ENCODE assay signal across 14 cellular contexts in the genomic region with DNA sequence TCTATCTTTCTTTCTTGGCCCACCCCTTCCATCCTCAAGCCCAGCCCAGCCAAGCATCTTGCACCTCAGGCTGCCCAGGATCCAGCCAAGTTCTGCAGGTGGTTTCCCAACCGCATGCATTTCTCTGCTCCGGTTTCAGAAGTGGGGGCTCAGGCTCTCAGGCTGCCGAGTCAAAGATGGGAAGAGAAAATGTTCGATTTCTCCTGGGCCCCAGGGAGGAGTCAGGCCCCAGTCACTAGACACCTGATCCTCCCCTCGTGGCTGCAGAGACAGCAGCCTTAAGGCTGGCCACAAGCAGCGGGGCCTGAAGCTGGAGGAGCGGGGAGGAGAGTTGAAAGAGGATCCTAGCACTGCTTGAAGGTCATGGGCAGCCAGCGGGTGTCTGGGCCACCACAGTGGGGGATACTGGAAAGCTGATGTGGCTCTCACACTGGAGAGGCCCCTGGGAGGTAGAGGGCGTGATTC. TPM values are rescaled to one million over a fixed set of nuclear protein-coding genes. Genes with fewer than 3 reads are reported as not detected.
DNase-seq lines count a peak whose midpoint lies in the region; ATAC-seq and TF ChIP-seq lines count a peak whose summit lies in the region.
"Had no signal": no experiment of that assay in that cellular context is flagged by ENCODE, and none has a peak within 500 bp of the region (broad histone marks: within the 10 kb centered on the region; RNA-seq: fewer than 3 reads in every experiment).

No MANE protein-coding gene starts in this region.

- POLR2A ChIA-PET in GM10248 (lab: Yijun Ruan, JAX): no interaction called here

- H3K4me1 Mint-ChIP-seq in memory B cell: peaks cover 3% of the 10 kb centered on the region

- no peak overlapping the region for H3K4me3 Mint-ChIP-seq in memory B cell
- H3K4me3 Mint-ChIP-seq: activated T-cell treated with anti-CD3 and anti-CD28 coated beads, Interleukin-2, amount 50 U/mL, for 4 hours had no signal

- intact Hi-C loops in posterior vena cava (cut with DNase I): no loop called here

- peak; percentile 57 for DNase-seq in GM10248 (ENCODE audit: extremely low spot score)
- peak; percentile 65 for DNase-seq in NCI-H2171 treated with DMSO at 0.1 percent for 48 hours (lab: John Stamatoyannopoulos, UW)
- no peak for DNase-seq in memory B cell (ENCODE audit: low spot score in 2 of 2)
- no peak for DNase-seq in hippocampal formation (lab: John Stamatoyannopoulos, UW)
- no peak for DNase-seq in ACHN
- no peak for DNase-seq in posterior vena cava (ENCODE audit: low spot score)
- DNase-seq in NCI-H2029 treated with DMSO at 0.1 percent for 48 hours (lab: John Stamatoyannopoulos, UW): no peak
- DNase-seq: activated T-cell treated with anti-CD3 and anti-CD28 coated beads, Interleukin-2, amount 50 U/mL, for 4 hours; effector memory CD4-positive, alpha-beta T cell; left lung; NCI-H1092; stimulated activated CD4-positive, alpha-beta T cell treated with anti-CD3 and anti-CD28 coated beads, Interleukin-15, amount 100 ng/mL, for 24 hours; uterus had no signal

- in situ Hi-C loops in ACHN (cut with HindIII; ENCODE audit: low pct_ligation_motif_present, low pct_unique_long_range_greater_than_20kb, low sequenced_read_pairs): no loop called here

- H3K27ac Mint-ChIP-seq in memory B cell: no peak overlapping the region

- ATAC-seq in GM21723 (IDR thresholded peaks at IDR 0.05; ENCODE audit: unreplicated experiment): peak; percentile 59
- ATAC-seq in memory B cell (ENCODE audit: low read depth): peak; percentile 63
- ATAC-seq: activated T-cell treated with anti-CD3 and anti-CD28 coated beads, Interleukin-2, amount 50 U/mL, for 4 hours; left lung had no signal

- H3K27me3 Mint-ChIP-seq in memory B cell: peaks cover 5% of the 10 kb centered on the region

- peaks cover 4% of the 10 kb centered on the region for H3K9me3 Mint-ChIP-seq in memory B cell

- TF ChIP-seq CTCF in GM10248 (IDR thresholded peaks at IDR 0.05; ENCODE audit: control extremely low read depth, extremely low read depth, low read depth, missing control alignments): no peak

- CTCF ChIA-PET in GM10248 (lab: Yijun Ruan, JAX): interaction anchor here (1.4 kb wide), 1 partner anchor 14 kb away, joined by 3 read pairs; no protein-coding TSS in a partner anchor

- no peaks in the 10 kb centered on the region for H3K36me3 Mint-ChIP-seq in memory B cell

RNA-seq across cellular contexts. Expression of a gene that starts 42.2 kb away (rescaled TPM):
- total RNA-seq in posterior vena cava: 10 to 100 TPM; 53.8 to 69.3 TPM

Comparison
In these comparisons a context has a peak if more than half of its experiments do, and no peak if none do; other contexts are left out.
1. DNase-seq: peak in GM10248 (single experiment) and NCI-H2171 treated with DMSO at 0.1 percent for 48 hours (single experiment); none in memory B cell (0 of 2), hippocampal formation (0 of 2), ACHN (single experiment), posterior vena cava (single experiment) and NCI-H2029 treated with DMSO at 0.1 percent for 48 hours (single experiment).